Comparison of ENCODE assay signal across 29 cellular contexts in the genomic region with DNA sequence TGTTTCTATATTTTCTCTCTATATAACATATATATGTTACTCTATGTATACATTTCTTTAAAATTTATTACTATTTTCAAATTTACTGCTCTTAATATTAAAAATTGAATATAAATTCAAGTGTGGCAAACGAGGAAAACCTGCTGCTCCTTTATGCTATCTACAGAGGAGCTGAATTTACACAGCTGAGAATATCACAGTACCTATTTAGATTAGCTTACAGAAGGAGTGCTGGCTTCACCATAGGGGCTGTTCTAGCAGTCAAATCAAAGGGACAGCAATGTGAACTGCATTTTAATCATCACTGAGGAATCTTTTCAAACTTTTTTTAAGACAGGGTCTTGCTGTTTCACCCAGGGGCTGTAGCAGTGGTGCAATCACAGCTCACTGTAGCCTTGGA.
"Had no signal": no experiment of that assay in that cellular context is flagged by ENCODE, and none has a peak within 500 bp of the region (broad histone marks: within the 10 kb centered on the region; RNA-seq: fewer than 3 reads in every experiment).

No MANE protein-coding gene starts in this region.

- H3K9me3 Mint-ChIP-seq: naive thymus-derived CD8-positive, alpha-beta T cell; natural killer cell treated with Interleukin-12 subunit alpha and Interleukin-12 subunit beta and Interleukin-15 and Interleukin-18, amount 100 ng/mL, for 72 hours; nephron progenitor cell; neural crest cell; stimulated activated effector memory CD8-positive, alpha-beta T cell treated with anti-CD3 and anti-CD28 coated beads, Interleukin-12 subunit alpha, Interleukin-12 subunit beta, amount 100 ng/mL, for 72 hours; stimulated activated naive B cell treated with anti-CD40 and anti-IgM and Interleukin-4, amounts not matched to agents 10 μg/mL and 1 μg/mL and 100 μg/mL, for 72 hours; stimulated activated naive CD8-positive, alpha-beta T cell treated with anti-CD3 and anti-CD28 coated beads, Interleukin-15, Interleukin-2, amounts not matched to agents 100 ng/mL and 50 ng/mL, for 24 hours; type B pancreatic cell had no signal

- ATAC-seq: naive thymus-derived CD8-positive, alpha-beta T cell; natural killer cell treated with Interleukin-12 subunit alpha and Interleukin-12 subunit beta and Interleukin-15 and Interleukin-18, amount 100 ng/mL, for 72 hours; psoas muscle; right cardiac atrium; right lobe of liver; stimulated activated effector memory CD8-positive, alpha-beta T cell treated with anti-CD3 and anti-CD28 coated beads, Interleukin-12 subunit alpha, Interleukin-12 subunit beta, amount 100 ng/mL, for 72 hours; stimulated activated naive B cell treated with anti-CD40 and anti-IgM and Interleukin-4, amounts not matched to agents 10 μg/mL and 1 μg/mL and 100 μg/mL, for 72 hours; upper lobe of right lung had no signal

- H3K4me1 Mint-ChIP-seq: stimulated activated effector memory CD8-positive, alpha-beta T cell treated with anti-CD3 and anti-CD28 coated beads, Interleukin-12 subunit alpha, Interleukin-12 subunit beta, amount 100 ng/mL, for 72 hours; stimulated activated naive B cell treated with anti-CD40 and anti-IgM and Interleukin-4, amounts not matched to agents 10 μg/mL and 1 μg/mL and 100 μg/mL, for 72 hours had no signal

- H3K79me2 ChIP-seq: parathyroid adenoma had no signal

- H3K9me3 ChIP-seq: neutrophil, psoas muscle, right lobe of liver, sigmoid colon, stomach, testis, tibial artery, transverse colon, upper lobe of right lung, uterus had no signal

- DNase-seq: naive thymus-derived CD8-positive, alpha-beta T cell; nephron progenitor cell; nucleus accumbens; posterior cingulate gyrus; psoas muscle; right cardiac atrium; right lobe of liver; sigmoid colon; small intestine; stimulated activated CD4-positive, alpha-beta T cell treated with anti-CD3 and anti-CD28 coated beads, Interleukin-15, amount 100 ng/mL, for 24 hours; stimulated activated CD4-positive, alpha-beta T cell treated with anti-CD3 and anti-CD28 coated beads, Interleukin-2, amount 100 ng/mL, for 24 hours; stimulated activated CD4-positive, alpha-beta T cell treated with anti-CD3 and anti-CD28 coated beads, Interleukin-2, amount 100 ng/mL, for 48 hours; stimulated activated CD4-positive, alpha-beta T cell treated with anti-CD3 and anti-CD28 coated beads, Interleukin-4, amount 100 ng/mL, for 24 hours; stimulated activated naive B cell treated with anti-CD40 and anti-IgM and Interleukin-4, amounts not matched to agents 10 μg/mL and 1 μg/mL and 100 μg/mL, for 72 hours; stimulated activated naive CD4-positive, alpha-beta T cell treated with Interleukin-2 at 50 U/mL for 16 hours; stomach; testis; tibial artery; transverse colon; upper lobe of right lung; uterus had no signal

- H3K4me1 ChIP-seq: right lobe of liver, sigmoid colon, stomach, testis, tibial artery, transverse colon, upper lobe of right lung, uterus had no signal

- H3K27me3 ChIP-seq: neutrophil, right lobe of liver, sigmoid colon, stomach, testis, tibial artery, transverse colon, upper lobe of right lung, uterus had no signal

- H3K27ac Mint-ChIP-seq: naive thymus-derived CD8-positive, alpha-beta T cell; natural killer cell treated with Interleukin-12 subunit alpha and Interleukin-12 subunit beta and Interleukin-15 and Interleukin-18, amount 100 ng/mL, for 72 hours; nephron progenitor cell; progenitor cell of endocrine pancreas; stimulated activated effector memory CD8-positive, alpha-beta T cell treated with anti-CD3 and anti-CD28 coated beads, Interleukin-12 subunit alpha, Interleukin-12 subunit beta, amount 100 ng/mL, for 72 hours; stimulated activated naive B cell treated with anti-CD40 and anti-IgM and Interleukin-4, amounts not matched to agents 10 μg/mL and 1 μg/mL and 100 μg/mL, for 72 hours; stimulated activated naive CD8-positive, alpha-beta T cell treated with anti-CD3 and anti-CD28 coated beads, Interleukin-15, Interleukin-2, amounts not matched to agents 100 ng/mL and 50 ng/mL, for 24 hours; type B pancreatic cell had no signal

- H3K4me3 Mint-ChIP-seq: naive thymus-derived CD8-positive, alpha-beta T cell; natural killer cell treated with Interleukin-12 subunit alpha and Interleukin-12 subunit beta and Interleukin-15 and Interleukin-18, amount 100 ng/mL, for 72 hours; nephron progenitor cell; neural crest cell; stimulated activated effector memory CD8-positive, alpha-beta T cell treated with anti-CD3 and anti-CD28 coated beads, Interleukin-12 subunit alpha, Interleukin-12 subunit beta, amount 100 ng/mL, for 72 hours; stimulated activated naive B cell treated with anti-CD40 and anti-IgM and Interleukin-4, amounts not matched to agents 10 μg/mL and 1 μg/mL and 100 μg/mL, for 72 hours; stimulated activated naive CD8-positive, alpha-beta T cell treated with anti-CD3 and anti-CD28 coated beads, Interleukin-15, Interleukin-2, amounts not matched to agents 100 ng/mL and 50 ng/mL, for 24 hours; type B pancreatic cell had no signal

- H3K4me3 ChIP-seq: psoas muscle, right lobe of liver, sigmoid colon, stomach, testis, tibial artery, transverse colon, upper lobe of right lung, uterus had no signal

- H3K36me3 Mint-ChIP-seq: stimulated activated effector memory CD8-positive, alpha-beta T cell treated with anti-CD3 and anti-CD28 coated beads, Interleukin-12 subunit alpha, Interleukin-12 subunit beta, amount 100 ng/mL, for 72 hours; type B pancreatic cell had no signal

- H3K27me3 Mint-ChIP-seq: naive thymus-derived CD8-positive, alpha-beta T cell; natural killer cell treated with Interleukin-12 subunit alpha and Interleukin-12 subunit beta and Interleukin-15 and Interleukin-18, amount 100 ng/mL, for 72 hours; progenitor cell of endocrine pancreas; stimulated activated naive B cell treated with anti-CD40 and anti-IgM and Interleukin-4, amounts not matched to agents 10 μg/mL and 1 μg/mL and 100 μg/mL, for 72 hours; stimulated activated naive CD8-positive, alpha-beta T cell treated with anti-CD3 and anti-CD28 coated beads, Interleukin-15, Interleukin-2, amounts not matched to agents 100 ng/mL and 50 ng/mL, for 24 hours; type B pancreatic cell had no signal

- H2AFZ ChIP-seq: parathyroid adenoma had no signal

- H3K27ac ChIP-seq: neutrophil, parathyroid adenoma, psoas muscle, right lobe of liver, sigmoid colon, stomach, testis, tibial artery, transverse colon, upper lobe of right lung, uterus had no signal

- H3K36me3 ChIP-seq: right lobe of liver, sigmoid colon, transverse colon, upper lobe of right lung, uterus had no signal
